Comparison of ENCODE assay signal across 8 cellular contexts in genomic region chr9:121545875-121546423, GRCh38. TPM values are rescaled to one million over a fixed set of nuclear protein-coding genes. Genes with fewer than 3 reads are reported as not detected.
DNase-seq lines count a peak whose midpoint lies in the region; ATAC-seq and TF ChIP-seq lines count a peak whose summit lies in the region.

No MANE protein-coding gene starts in this region.

- TF ChIP-seq CTCF in left lung (IDR thresholded peaks at IDR 0.05), result peak; percentile 90 to 97

- DNase-seq in activated gamma-delta T cell treated with Interleukin-2 at 50 U/mL for 16 hours, result peak; percentile 60
- DNase-seq in activated gamma-delta T cell (lab: John Stamatoyannopoulos, UW), result no peak
- peak; percentile 94 for DNase-seq in NCI-H2227 (lab: John Stamatoyannopoulos, UW; ENCODE audit: unreplicated experiment)
- DNase-seq in activated CD4-positive, CD25-positive, alpha-beta regulatory T cell treated with anti-CD3 and anti-CD28 coated beads, Interleukin-2, amount 50 U/mL, for 16 hours (ENCODE audit: low read depth, low spot score), result peak; percentile 26
- peak; percentile 66 to 90 for DNase-seq in cerebellar nuclear complex (lab: John Stamatoyannopoulos, UW)
- peak; percentile 96 to 97 for DNase-seq in left lung
- DNase-seq in stimulated activated CD4-positive, alpha-beta T cell treated with anti-CD3 and anti-CD28 coated beads, Interleukin-2, amount 100 ng/mL, for 48 hours, result peak; percentile 69 to 72

- no peaks in the 10 kb centered on the region for H3K36me3 ChIP-seq in left lung

- intact Hi-C loops in left lung (cut with DNase I), result loop anchor here in 1 of 2 donors (5.0 kb wide), 2 partner anchors 141 to 446 kb away; no protein-coding TSS in a partner anchor

- H3K27ac ChIP-seq in left lung, result no peak overlapping the region

- H3K4me3 ChIP-seq in left lung, result no peak overlapping the region

- peaks cover 9 to 20% of the 10 kb centered on the region in 2 donors for H3K4me1 ChIP-seq in left lung

- H3K9me3 ChIP-seq in left lung, result no peaks in the 10 kb centered on the region

- peak; percentile 77 for ATAC-seq in HG03108 (IDR thresholded peaks at IDR 0.05; ENCODE audit: unreplicated experiment)
- ATAC-seq in left lung, result peak; percentile 99

- peaks cover 0 to 5% of the 10 kb centered on the region in 2 donors for H3K27me3 ChIP-seq in left lung

RNA-seq across cellular contexts. Expression of gene GGTA1, which starts 46.3 kb away (rescaled TPM):
- total RNA-seq in left lung, result 1 to 10 TPM; 4.8 to 7.5 TPM
